Comparison of ENCODE assay signal across 23 cellular contexts in the genomic region with DNA sequence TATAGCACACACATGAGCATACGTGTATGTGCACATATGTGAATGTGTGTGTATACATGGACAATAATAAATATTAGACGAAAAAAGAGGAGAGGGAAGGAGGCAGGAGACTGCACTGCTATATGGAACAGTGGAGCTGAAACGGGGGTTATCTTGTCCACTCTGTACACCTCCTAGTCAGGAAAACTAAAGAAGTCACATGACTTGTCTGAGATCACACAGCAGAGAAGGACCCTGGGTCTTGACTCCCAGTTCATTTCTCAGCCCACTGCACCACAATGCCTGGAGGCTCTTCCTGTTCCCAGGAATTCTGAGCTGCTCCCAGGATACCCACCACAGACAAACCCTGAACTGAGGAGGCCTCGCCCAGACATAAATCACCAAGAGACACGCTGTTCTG.
"Had no signal": no experiment of that assay in that cellular context is flagged by ENCODE, and none has a peak within 500 bp of the region (broad histone marks: within the 10 kb centered on the region; RNA-seq: fewer than 3 reads in every experiment).

No MANE protein-coding gene starts in this region.

- H3K27me3 ChIP-seq: MG63 had no signal

- ATAC-seq: Panc1, PC-3 had no signal

- H3K4me3 ChIP-seq: MG63 had no signal

- H3K4me2 ChIP-seq: SK-N-SH had no signal

- H3K9ac ChIP-seq: SK-N-SH had no signal

- H3K27ac ChIP-seq: RWPE1 had no signal

- H3K36me3 ChIP-seq: MG63 had no signal

- DNase-seq: Karpas-422, KG1, NCI-H1092, NCI-H1105 treated with DMSO at 0.1 percent for 48 hours, NCI-H1417 treated with DMSO at 0.1 percent for 48 hours, NCI-H146, NCI-H1694 treated with DMSO at 0.1 percent for 48 hours, NCI-H1930, NCI-H2081, NCI-H2107, NCI-H226, NCI-H446, NCI-H510A, NCI-H524 treated with DMSO at 0.1 percent for 48 hours, NCI-H69, NCI-H774, PC-3, SHP77, SK-N-SH, SW 1271 had no signal
